Comparison of ENCODE assay signal across 8 cellular contexts in the genomic region with DNA sequence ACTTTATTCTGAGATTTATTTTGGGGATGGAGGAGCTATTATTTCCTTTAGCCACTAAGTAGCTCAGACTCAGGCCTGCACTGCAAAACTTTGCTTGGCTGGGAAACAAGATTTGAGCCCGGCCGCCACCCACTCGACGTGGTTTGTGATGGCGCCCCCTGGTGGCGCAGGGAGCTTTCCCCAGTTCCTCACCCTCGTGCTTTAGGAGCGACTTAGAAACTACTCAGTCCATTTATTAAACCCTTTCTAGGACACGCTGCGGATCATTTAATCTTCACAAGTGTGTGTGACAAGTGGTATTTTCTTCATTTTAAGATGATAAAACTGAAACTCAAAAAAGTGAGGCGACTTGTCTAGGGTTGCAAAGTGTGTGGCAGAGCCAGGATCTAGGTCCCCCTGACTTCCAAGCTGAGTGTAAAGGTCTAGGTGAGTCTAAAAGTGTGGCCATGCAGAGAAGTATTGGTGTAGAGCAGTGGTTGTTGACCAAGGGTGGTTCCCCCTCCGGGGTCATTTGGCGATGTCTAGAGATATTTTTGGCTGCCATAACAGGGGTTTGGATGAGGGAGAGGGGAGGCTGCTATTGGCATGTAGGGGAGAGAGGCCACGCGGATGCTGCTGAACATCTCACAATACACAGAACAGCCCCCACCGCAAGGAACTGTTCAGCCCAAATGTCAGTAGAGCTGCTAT. TPM values are rescaled to one million over a fixed set of nuclear protein-coding genes. Genes with fewer than 3 reads are reported as not detected.
DNase-seq lines count a peak whose midpoint lies in the region; ATAC-seq and TF ChIP-seq lines count a peak whose summit lies in the region.

No MANE protein-coding gene starts in this region.

- peak; percentile 96 for TF ChIP-seq CTCF in GM12872 (IDR thresholded peaks at IDR 0.05; ENCODE audit: insufficient read depth, low read depth, low read length)
- peak; percentile 54 to 96 (median 87) for TF ChIP-seq CTCF in dorsolateral prefrontal cortex (IDR thresholded peaks at IDR 0.05 in 54 of 56, conservative IDR thresholded peaks at IDR 0.05 in 2 of 56; ENCODE audit: low read depth in 1 of 56, partially characterized antibody in 56 of 56)

- H3K27ac ChIP-seq in dorsolateral prefrontal cortex: no peak overlapping the region

- H3K27me3 ChIP-seq in dorsolateral prefrontal cortex: no peaks in the 10 kb centered on the region

- DNase-seq in A172 (ENCODE audit: low spot score) (peak; percentile 62), NCI-H226 (peak; percentile 61), dorsolateral prefrontal cortex (peak in 8 of 10 donors; percentile 26 to 69 (median 58)), medulla oblongata (ENCODE audit: extremely low spot score) (peak; percentile 79)
- DNase-seq in activated CD4-positive, alpha-beta T cell treated with anti-CD3 and anti-CD28 coated beads, Interleukin-2, amount 50 U/mL, for 24 hours (ENCODE audit: low read depth in 1 of 2, low spot score in 1 of 2): peak; percentile 60 to 68
- DNase-seq in stimulated activated CD8-positive, alpha-beta memory T cell treated with anti-CD3 and anti-CD28 coated beads, Interleukin-2, amount 100 ng/mL, for 1 hour (ENCODE audit: low read depth in 2 of 2): peak; percentile 64 to 67

- ATAC-seq in GM18511 (IDR thresholded peaks at IDR 0.05; ENCODE audit: unreplicated experiment): no peak

- intact Hi-C loops in dorsolateral prefrontal cortex (cut with DNase I): no loop called here

- no peak overlapping the region for H3K4me3 ChIP-seq in dorsolateral prefrontal cortex

RNA-seq across cellular contexts. Expression of gene CXCL17, which starts 2.2 kb away (rescaled TPM):
- not detected in 2 replicates for total RNA-seq in A172 (2014; rRNA removed; shearing (Covaris generic))
- total RNA-seq in dorsolateral prefrontal cortex: not detected

RNA-seq across cellular contexts. Expression of gene LIPE, which starts 13.3 kb away (rescaled TPM):
- 1.2 TPM in 1 of 2 replicates, not detected in the other for total RNA-seq in A172 (2014; rRNA removed; shearing (Covaris generic))
- 100 to 1,000 TPM in 24 of 120 experiments, 10 to 100 TPM in 96; 21.9 to 264 (median 65.6) TPM for total RNA-seq in dorsolateral prefrontal cortex

RNA-seq across cellular contexts. Expression of gene CNFN, which starts 50.4 kb away (rescaled TPM):
- 0.34 and 2.8 TPM in 2 replicates for total RNA-seq in A172 (2014; rRNA removed; shearing (Covaris generic))
- 1 to 10 TPM in 51 of 120 experiments, under 1 TPM in 5, not detected in 64; 0.84 to 3.8 (median 1.4) TPM for total RNA-seq in dorsolateral prefrontal cortex

Comparison
In these comparisons a context has a peak if more than half of its experiments do, and no peak if none do; other contexts are left out.
1. RNA of gene LIPE, which starts 13.3 kb away (total RNA-seq): 21.9 to 264 TPM in dorsolateral prefrontal cortex; 1.2 TPM in A172; every median in the first group is over 10 times any median in the second.
2. Peak in every context shown above with its lines, with median percentiles within 50 percentile points of each other: DNase-seq.